ENCODE assay signal across 8 cellular contexts in genomic region chr7:100538654-100539435, GRCh38. TPM values are rescaled to one million over a fixed set of nuclear protein-coding genes. Genes with fewer than 3 reads are reported as not detected.
DNase-seq lines count a peak whose midpoint lies in the region; ATAC-seq, FAIRE-seq and TF ChIP-seq lines count a peak whose summit lies in the region.

AGFG2 (plus strand) TSS chr7:100539203; CDS start chr7:100539347, 144 bp downstream.

- WGBS in HepG2 (ENCODE audit: low lambda C conversion rate), result under 1% methylated on average over 45 of the region's 60 CpGs

- no peaks in the 10 kb centered on the region for H3K36me3 Mint-ChIP-seq in CD14-positive monocyte

- peak within 1 kb of the TSS; percentile 94 for H3K9ac ChIP-seq in HepG2 (ENCODE audit: insufficient read depth, low read depth, low read length)

- H3K9me3 Mint-ChIP-seq in CD14-positive monocyte, result no peaks in the 10 kb centered on the region

- no peaks in the 10 kb centered on the region; a peak in 1 of 5 replicates for H3K27me3 ChIP-seq in HepG2 (ENCODE audit: control insufficient read depth in 1 of 2, insufficient read depth in 2 of 2, low read length in 2 of 2)

- no peaks in the 10 kb centered on the region for H4K20me1 ChIP-seq in HepG2 (ENCODE audit: insufficient read depth, low read length)

- no peak for TF ChIP-seq EP300 in HepG2 (IDR thresholded peaks at IDR 0.05; ENCODE audit: low read depth in 2 of 2, low read length in 2 of 2)
- peak; percentile 35; the same call in 1 of the 2 replicates for TF ChIP-seq EP300 in HepG2 (CRISPR knock-in tag; IDR thresholded peaks at IDR 0.05; ENCODE audit: borderline replicate concordance)

- peak in 1 of 2 experiments; percentile 93; a peak in 3 of 4 replicates for TF ChIP-seq POLR2A in HepG2 (IDR thresholded peaks at IDR 0.05; ENCODE audit: insufficient read depth in 1 of 2, low read depth in 2 of 2, low read length in 2 of 2)

- BruUV-seq in HepG2 (replicated peaks; lab: Mats Ljungman, UMichigan), result no TSS peak

- H3K27ac ChIP-seq in HepG2 (ENCODE audit: extremely low read length, insufficient read depth, low read length), result peak within 1 kb of the TSS; percentile 96

- peak; percentile 100 for DNase-seq in CD14-positive monocyte (ENCODE audit: low spot score)
- DNase-seq in NCI-H82 (lab: John Stamatoyannopoulos, UW), result peak; percentile 100
- DNase-seq in activated CD4-positive, alpha-beta T cell treated with anti-CD3 and anti-CD28 coated beads, Interleukin-2, amount 50 U/mL, for 48 hours, result peak; percentile 100
- peak; percentile 98 to 100 for DNase-seq in dermis microvascular lymphatic vessel endothelial cell (ENCODE audit: low read depth in 2 of 2)
- peak; percentile 99 for DNase-seq in HepG2 (ENCODE audit: low spot score)
- peak; percentile 100 for DNase-seq in stimulated activated CD4-positive, alpha-beta T cell treated with anti-CD3 and anti-CD28 coated beads, Interleukin-4, amount 100 ng/mL, for 1 hour

- H3K9me3 ChIP-seq in HepG2 (ENCODE audit: low read length), result no peaks in the 10 kb centered on the region

- peak within 1 kb of the TSS; percentile 98 for H3K4me2 ChIP-seq in HepG2 (ENCODE audit: low read depth, low read length)

- peak within 1 kb of the TSS in 6 of 7 donors; percentile 24 to 89 (median 60) for H3K27ac Mint-ChIP-seq in CD14-positive monocyte

- ATAC-seq in GM19397 (IDR thresholded peaks at IDR 0.05; ENCODE audit: unreplicated experiment) (peak; percentile 96), HG03571 (IDR thresholded peaks at IDR 0.05; ENCODE audit: unreplicated experiment) (peak; percentile 94), HepG2 (peak; percentile 94)

- H3K36me3 ChIP-seq in HepG2 (replicated peaks in 1 of 2; ENCODE audit: control insufficient read depth in 1 of 2, insufficient read depth in 2 of 2, low read length in 2 of 2), result no peaks in the 10 kb centered on the region; a peak in 1 of 5 replicates

- peak within 1 kb of the TSS; percentile 93 to 98 (median 96) for H3K4me3 ChIP-seq in HepG2 (replicated peaks in 1 of 3; ENCODE audit: insufficient read depth in 1 of 3, low read depth in 2 of 3, low read length in 3 of 3)

- intact Hi-C loops in CD14-positive monocyte (cut with micrococcal nuclease), result loop anchor here in 1 of 2 donors (2.0 to 5.0 kb wide), 2 partner anchors 48 to 74 kb away; partner anchors contain the start of genes FBXO24, LRCH4 and MOSPD3
- intact Hi-C loops in HepG2 (cut with micrococcal nuclease; ENCODE audit: unreplicated experiment), result loop anchor here (2.0 kb wide), 1 partner anchor 36 kb away; no protein-coding TSS in a partner anchor

- in situ Hi-C loops in HepG2 (cut with HindIII; ENCODE audit: extremely low pct_ligation_motif_present, low pct_unique_long_range_greater_than_20kb), result no loop called here

- TF ChIP-seq RAD21 in HepG2 (CRISPR knock-in tag; IDR thresholded peaks at IDR 0.05), result peak; percentile 28; the same call in 1 of the 2 replicates

- H3K4me3 Mint-ChIP-seq in CD14-positive monocyte, result peak within 1 kb of the TSS; percentile 91 to 96

- peaks cover 40% of the 10 kb centered on the region for H3K79me2 ChIP-seq in HepG2 (ENCODE audit: insufficient read depth, low read length)

- H3K27me3 Mint-ChIP-seq in CD14-positive monocyte (ENCODE audit: low read depth in 3 of 3), result peaks cover 0 to 5% (median 0%) of the 10 kb centered on the region in 3 donors

- no peak within 1 kb of the TSS for H2AFZ ChIP-seq in HepG2 (ENCODE audit: low read length)

- no peak for TF ChIP-seq CTCF in CD14-positive monocyte (IDR thresholded peaks at IDR 0.05)
- no peak for TF ChIP-seq CTCF in HepG2 (CRISPR knock-in tag; IDR thresholded peaks at IDR 0.05)

- peaks cover 55% of the 10 kb centered on the region for H3K4me1 ChIP-seq in HepG2 (ENCODE audit: insufficient read depth, low read length)

- CTCF ChIA-PET in HepG2 (lab: Yijun Ruan, JAX; ENCODE audit: low intra/inter-chr PET ratio, low total read pairs), result no interaction called here

- POLR2A ChIA-PET in HepG2 (lab: Yijun Ruan, JAX), result interaction anchor here (0.6 to 2.4 kb wide), 14 partner anchors 10 to 351 kb away, joined by 3 to 19 read pairs (median 6); partner anchors contain the start of genes FBXO24, LRCH4, MEPCE and MOSPD3

- peak; percentile 70 for FAIRE-seq in HepG2 (lab: Jason Lieb, UNC)

- peaks cover 13% of the 10 kb centered on the region for H3K4me1 Mint-ChIP-seq in CD14-positive monocyte

TF ChIP-seq in HepG2, 621 proteins besides CTCF, POLR2A, EP300 and RAD21 (continues in another document):
- TF ChIP-seq CEBPB (IDR thresholded peaks at IDR 0.05; ENCODE audit: borderline replicate concordance, low read depth, low read length) (no peak), ZNF280B (CRISPR knock-in tag; IDR thresholded peaks at IDR 0.05; ENCODE audit: borderline replicate concordance) (peak; percentile 93; the same call in 1 of the 2 replicates), ZNF768 (CRISPR knock-in tag; IDR thresholded peaks at IDR 0.05) (peak; percentile 52), ZGPAT (CRISPR knock-in tag; IDR thresholded peaks at IDR 0.05) (no peak; the same call in none of the 2 replicates), CREB3 (CRISPR knock-in tag; IDR thresholded peaks at IDR 0.05) (0 out of 2 replicates have a peak, but pooled peaks have one; percentile 33), HNRNPK (IDR thresholded peaks at IDR 0.05; ENCODE audit: low read depth, low read length, poor library complexity, severe bottlenecking) (peak; percentile 86), ZNF552 (CRISPR knock-in tag; IDR thresholded peaks at IDR 0.05; ENCODE audit: borderline replicate concordance) (0 out of 2 replicates have a peak, but pooled peaks have one; percentile 22), POLR2AphosphoS5 (IDR thresholded peaks at IDR 0.05; ENCODE audit: low read depth, low read length) (peak; percentile 94)

RNA-seq across cellular contexts. Expression of gene AGFG2, which starts in this region (rescaled TPM):
- polyA plus RNA-seq in CD14-positive monocyte (1 to 10 TPM; 1.3 to 1.8 TPM), HepG2 (2011; rRNA removed) (125 and 127 TPM in 2 replicates)
- total RNA-seq in dermis microvascular lymphatic vessel endothelial cell (28.5 and 51.7 TPM in 2 replicates), HepG2 (2016; rRNA removed; fragmentation: Illumina TruSeq; extraction: Trizol) (117 and 132 TPM in 2 replicates)
- total RNA-seq in HepG2 (2016; cell fraction: cytosol; rRNA removed; fragmentation: Illumina TruSeq; extraction: Trizol; ENCODE audit: low read depth), result 31.9 and 33.3 TPM in 2 replicates
- total RNA-seq in HepG2 (2016; cell fraction: insoluble cytoplasmic fraction; rRNA removed; fragmentation: Illumina TruSeq; extraction: Trizol), result 111 and 137 TPM in 2 replicates
- 66.9 and 73.0 TPM in 2 replicates for total RNA-seq in HepG2 (2016; cell fraction: membrane; rRNA removed; fragmentation: Illumina TruSeq; extraction: Trizol)
- total RNA-seq in HepG2 (2016; cell fraction: nucleus; rRNA removed; fragmentation: Illumina TruSeq; extraction: Trizol), result 58.2 and 67.9 TPM in 2 replicates
- polyA plus RNA-seq in HepG2 (2011; cell fraction: cytosol; rRNA removed), result 56.3 and 126 TPM in 2 replicates
- polyA plus RNA-seq in HepG2 (2011; cell fraction: nucleus; rRNA removed), result 211 and 341 TPM in 2 replicates
- 63.5 and 68.9 TPM in 2 replicates for polyA plus RNA-seq in HepG2 (2012)
- 20.7 and 23.5 TPM in 2 replicates for polyA plus RNA-seq in HepG2 (2016; cell fraction: cytosol; fragmentation: Illumina TruSeq; extraction: Trizol; ENCODE audit: low read depth)
- 136 and 157 TPM in 2 replicates for polyA plus RNA-seq in HepG2 (2016; cell fraction: insoluble cytoplasmic fraction; fragmentation: Illumina TruSeq; extraction: Trizol; ENCODE audit: low read depth)
- polyA plus RNA-seq in HepG2 (2016; cell fraction: membrane; fragmentation: Illumina TruSeq; extraction: Trizol; ENCODE audit: low read depth), result 44.8 and 50.5 TPM in 2 replicates
- 131 TPM in 2 replicates for polyA plus RNA-seq in HepG2 (2016; cell fraction: nucleus; fragmentation: Illumina TruSeq; extraction: Trizol; ENCODE audit: insufficient read depth, low read depth)
- polyA minus RNA-seq in HepG2 (2011; rRNA and poly(A)+ RNA removed; ENCODE audit: low replicate concordance), result 24.8 and 334 TPM in 2 replicates
- polyA minus RNA-seq in HepG2 (2011; cell fraction: cytosol; rRNA and poly(A)+ RNA removed), result 131 and 176 TPM in 2 replicates
- 107 and 124 TPM in 2 replicates for polyA minus RNA-seq in HepG2 (2011; cell fraction: nucleus; rRNA and poly(A)+ RNA removed)

Comparison
In these comparisons a context has a peak if more than half of its experiments do, and no peak if none do; other contexts are left out.
1. Peak in every context shown above with its lines: DNase-seq, ATAC-seq, H3K4me3 ChIP-seq and H3K27ac ChIP-seq.
2. RNA of gene AGFG2 (polyA plus RNA-seq): 20.7 to 341 TPM in HepG2; 1.3 to 1.8 TPM in CD14-positive monocyte; every median in the first group is over 4 times any median in the second.